Comparison of ENCODE assay signal across 8 cellular contexts in the genomic region with DNA sequence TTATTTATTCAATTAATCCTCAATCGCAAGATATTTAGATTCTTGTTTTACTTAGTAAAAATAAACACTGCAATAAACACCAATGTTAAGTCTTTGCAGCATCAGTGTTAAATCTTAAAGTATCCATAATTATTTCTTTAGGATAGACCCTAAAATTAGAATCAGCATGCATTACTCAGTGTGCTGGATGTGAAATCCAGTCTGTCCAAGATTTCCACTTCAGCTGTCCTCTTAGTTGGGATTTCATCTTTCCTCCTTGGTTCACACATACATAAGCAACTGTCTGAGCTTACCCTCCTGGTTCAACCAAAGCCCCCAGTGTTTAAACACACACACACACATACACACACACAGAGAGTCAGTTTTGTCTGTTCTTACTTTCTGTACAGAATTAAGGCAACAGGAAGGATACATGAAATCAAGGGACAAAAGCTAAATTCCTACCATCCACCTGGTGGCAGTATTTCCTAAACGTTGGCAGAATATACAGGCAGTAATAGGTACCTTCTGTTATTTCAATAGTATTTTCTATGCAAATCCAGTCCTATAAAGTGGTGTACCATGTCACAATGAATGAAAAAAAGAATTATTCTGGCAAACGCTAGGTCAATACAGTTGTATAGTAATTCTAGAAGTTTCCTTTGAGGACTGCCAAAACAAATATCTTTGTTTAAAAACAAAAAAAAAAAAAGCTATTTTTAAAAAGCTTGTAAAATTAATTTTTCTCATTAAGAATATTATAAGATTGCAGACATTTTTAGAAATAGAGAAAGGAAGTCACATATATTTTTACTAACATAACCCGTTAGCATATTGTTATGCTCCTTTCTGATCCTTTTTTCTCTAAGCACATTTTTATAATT. TPM values are rescaled to one million over a fixed set of nuclear protein-coding genes. Genes with fewer than 3 reads are reported as not detected.
A peak's percentile ranks its signal among the peaks of the same experiment; 100 is the strongest.
DNase-seq lines count a peak whose midpoint lies in the region; ATAC-seq and TF ChIP-seq lines count a peak whose summit lies in the region.

No MANE protein-coding gene starts in this region.

- no peaks in the 10 kb centered on the region for H3K9me3 ChIP-seq in left lung

- H3K27me3 ChIP-seq in left lung, result no peaks in the 10 kb centered on the region

- TF ChIP-seq CTCF in coronary artery (IDR thresholded peaks at IDR 0.05) (peak; percentile 55), left lung (IDR thresholded peaks at IDR 0.05) (peak; percentile 64 to 71)

- no peak overlapping the region for H3K4me3 ChIP-seq in coronary artery
- H3K4me3 ChIP-seq in left lung, result no peak overlapping the region

- no peaks in the 10 kb centered on the region for H3K4me1 ChIP-seq in left lung

- ATAC-seq in HG02759 (IDR thresholded peaks at IDR 0.05; ENCODE audit: unreplicated experiment) (peak; percentile 58), left lung (peak; percentile 94), HG02588 (IDR thresholded peaks at IDR 0.05; ENCODE audit: unreplicated experiment) (no peak)

- H3K36me3 ChIP-seq in left lung, result no peaks in the 10 kb centered on the region

- H3K27ac ChIP-seq in coronary artery (no peak overlapping the region), left lung (no peak overlapping the region)

- intact Hi-C loops in left lung (cut with DNase I), result loop anchor here (2.0 to 10.0 kb wide), 2 partner anchors 125 to 127 kb away; no protein-coding TSS in a partner anchor

- DNase-seq in EL, result peak; percentile 65
- DNase-seq in NCI-H2107 treated with DMSO at 0.1 percent for 48 hours (lab: John Stamatoyannopoulos, UW; ENCODE audit: unreplicated experiment), result peak; percentile 67
- DNase-seq in T-helper 9 cell, result peak; percentile 23
- DNase-seq in coronary artery (ENCODE audit: low spot score), result no peak
- no peak for DNase-seq in left lung
- DNase-seq in superior temporal gyrus (ENCODE audit: extremely low spot score), result peak; percentile 94

RNA-seq across cellular contexts. Expression of gene DMXL2, which starts 27.3 kb away (rescaled TPM):
- total RNA-seq in left lung, result 10 to 100 TPM; 38.7 to 89.5 TPM

RNA-seq across cellular contexts. Expression of gene SCG3, which starts 31.4 kb away (rescaled TPM):
- total RNA-seq in left lung, result under 1 TPM in 1 of 2 donors, not detected in 1; 0.12 TPM

Comparison
In these comparisons a context has a peak if more than half of its experiments do, and no peak if none do; other contexts are left out.
1. DNase-seq: peak in EL (single experiment), NCI-H2107 treated with DMSO at 0.1 percent for 48 hours (single experiment), T-helper 9 cell (single experiment) and superior temporal gyrus (single experiment); none in coronary artery (single experiment) and left lung (0 of 2).